In genomic region chr10:133276435-133277201, GRCh38 we compare ENCODE assay signal across 8 cellular contexts. TPM values are rescaled to one million over a fixed set of nuclear protein-coding genes. Genes with fewer than 3 reads are reported as not detected.
DNase-seq lines count a peak whose midpoint lies in the region; ATAC-seq and TF ChIP-seq lines count a peak whose summit lies in the region.

TSS of gene ADAM8 (minus strand) at chr10:133276868. CDS start at chr10:133276817, 51 bp downstream.

- no peaks in the 10 kb centered on the region for H3K9me3 ChIP-seq in RWPE2 (ENCODE audit: severe bottlenecking)
- no peaks in the 10 kb centered on the region for H3K9me3 ChIP-seq in adipocyte (ENCODE audit: control insufficient read depth, low read length)
- no peaks in the 10 kb centered on the region for H3K9me3 ChIP-seq in left lung

- no peak for DNase-seq in RWPE2 (ENCODE audit: low spot score)
- peak; percentile 27 for DNase-seq in adipocyte (ENCODE audit: low read depth)
- peak in 1 of 2 donors; percentile 93 for DNase-seq in left lung
- DNase-seq in stimulated activated naive CD4-positive, alpha-beta T cell (lab: John Stamatoyannopoulos, UW), result peak in 5 of 6 experiments; percentile 31 to 61 (median 61)
- DNase-seq in medulla oblongata (ENCODE audit: extremely low spot score), result no peak
- DNase-seq in SHP77 treated with DMSO at 0.1 percent for 48 hours (lab: John Stamatoyannopoulos, UW), result no peak

- peak within 1 kb of the TSS; percentile 43 for H3K4me3 ChIP-seq in RWPE2 (ENCODE audit: severe bottlenecking)
- no peak within 1 kb of the TSS for H3K4me3 ChIP-seq in adipocyte (ENCODE audit: low read length)
- H3K4me3 ChIP-seq in left lung, result peak within 1 kb of the TSS in 1 of 2 donors; percentile 59

- TF ChIP-seq POLR2A in GM18505 (IDR thresholded peaks at IDR 0.05; ENCODE audit: borderline replicate concordance, extremely low read depth, insufficient read depth, insufficient read length), result peak; percentile 86

- no peaks in the 10 kb centered on the region for H3K27me3 ChIP-seq in RWPE2 (ENCODE audit: insufficient read depth, poor library complexity, severe bottlenecking)
- H3K27me3 ChIP-seq in adipocyte (replicated peaks; ENCODE audit: control insufficient read depth, insufficient read depth, low read length), result peaks cover 8% of the 10 kb centered on the region
- peaks cover 11 to 45% of the 10 kb centered on the region in 2 donors for H3K27me3 ChIP-seq in left lung

- no peak within 1 kb of the TSS for H3K9ac ChIP-seq in adipocyte (ENCODE audit: low read length)

- H3K4me1 ChIP-seq in RWPE2 (ENCODE audit: insufficient read depth, poor library complexity, severe bottlenecking), result peaks cover 42% of the 10 kb centered on the region
- no peaks in the 10 kb centered on the region for H3K4me1 ChIP-seq in adipocyte (ENCODE audit: control insufficient read depth, insufficient read depth, low read length)
- H3K4me1 ChIP-seq in left lung, result peaks cover 5 to 63% of the 10 kb centered on the region in 2 donors

- intact Hi-C loops in left lung (cut with DNase I), result no loop called here

- peaks cover 25% of the 10 kb centered on the region for H3K36me3 ChIP-seq in RWPE2 (ENCODE audit: low read depth)
- peaks cover 19% of the 10 kb centered on the region for H3K36me3 ChIP-seq in adipocyte (ENCODE audit: control insufficient read depth, insufficient read depth, low read length, severe bottlenecking)
- H3K36me3 ChIP-seq in left lung, result peaks cover 0 to 57% of the 10 kb centered on the region in 2 donors

- ATAC-seq in GM18505 (IDR thresholded peaks at IDR 0.05; ENCODE audit: unreplicated experiment) (peak; percentile 42), HG02623 (IDR thresholded peaks at IDR 0.05; ENCODE audit: unreplicated experiment) (peak; percentile 36), RWPE2 (ENCODE audit: low read depth) (peak; percentile 35), left lung (peak; percentile 52)

- H3K27ac ChIP-seq in RWPE2 (ENCODE audit: poor library complexity, severe bottlenecking) (peak within 1 kb of the TSS; percentile 90), left lung (peak within 1 kb of the TSS; percentile 19 to 96)

- TF ChIP-seq CTCF in RWPE2 (IDR thresholded peaks at IDR 0.05; ENCODE audit: poor library complexity, severe bottlenecking), result no peak
- no peak for TF ChIP-seq CTCF in left lung (IDR thresholded peaks at IDR 0.05)

RNA-seq across cellular contexts. Expression of gene ADAM8, which starts in this region (rescaled TPM):
- 10 to 100 TPM; 16.2 to 45.3 TPM for total RNA-seq in left lung

Comparison
In these comparisons a context has a peak if more than half of its experiments do, and no peak if none do; other contexts are left out.
1. DNase-seq: peak in adipocyte (single experiment) and stimulated activated naive CD4-positive, alpha-beta T cell (5 of 6); none in RWPE2 (single experiment), medulla oblongata (single experiment) and SHP77 treated with DMSO at 0.1 percent for 48 hours (single experiment).
2. Peak in every context shown above with its lines, with median percentiles within 50 percentile points of each other: ATAC-seq.